ENCODE assay signal across 8 cellular contexts in genomic region chr7:5822742-5823503, GRCh38. TPM values are rescaled to one million over a fixed set of nuclear protein-coding genes. Genes with fewer than 3 reads are reported as not detected.
DNase-seq lines count a peak whose midpoint lies in the region; ATAC-seq and TF ChIP-seq lines count a peak whose summit lies in the region.

No MANE protein-coding gene starts in this region.

- H3K27me3 ChIP-seq in adrenal gland (no peaks in the 10 kb centered on the region), heart right ventricle (no peaks in the 10 kb centered on the region), upper lobe of left lung (no peaks in the 10 kb centered on the region)

- intact Hi-C loops in adrenal gland (cut with DNase I) (no loop called here), heart right ventricle (cut with DNase I) (no loop called here), posterior cingulate gyrus (cut with DNase I) (no loop called here)

- H3K36me3 ChIP-seq in adrenal gland (replicated peaks in 1 of 2) (no peaks in the 10 kb centered on the region), heart right ventricle (no peaks in the 10 kb centered on the region), upper lobe of left lung (no peaks in the 10 kb centered on the region)

- DNase-seq in NCI-H1417 treated with DMSO at 0.1 percent for 48 hours (lab: John Stamatoyannopoulos, UW) (peak; percentile 87), SW 1271 (lab: John Stamatoyannopoulos, UW) (peak; percentile 90 to 96), adrenal gland (peak; percentile 96 to 98 (median 98)), heart right ventricle (peak; percentile 94 to 96), posterior cingulate gyrus (peak; percentile 94 to 99 (median 97)), upper lobe of left lung (peak; percentile 94 to 99)

- H3K4me3 ChIP-seq in GM12875 (ENCODE audit: low read depth, low read length) (peak overlapping the region; percentile 76), adrenal gland (peak overlapping the region in 3 of 4 donors; percentile 62 to 73 (median 62)), heart right ventricle (peak overlapping the region; percentile 29 to 78 (median 66)), upper lobe of left lung (peak overlapping the region; percentile 21 to 81 (median 62))

- TF ChIP-seq POLR2A in adrenal gland (IDR thresholded peaks at IDR 0.05) = peak in 1 of 2 donors; percentile 61
- TF ChIP-seq POLR2A in upper lobe of left lung (IDR thresholded peaks at IDR 0.05) = peak in 2 of 4 donors; percentile 44 to 69

- peak overlapping the region in 4 of 5 donors; percentile 76 to 90 (median 82) for H3K27ac ChIP-seq in adrenal gland
- H3K27ac ChIP-seq in heart right ventricle = peak overlapping the region in 9 of 10 donors; percentile 36 to 93 (median 81)
- peak overlapping the region; percentile 76 to 85 (median 84) for H3K27ac ChIP-seq in upper lobe of left lung

- peak in 1 of 4 donors; percentile 37 for TF ChIP-seq EP300 in upper lobe of left lung (IDR thresholded peaks at IDR 0.05)

- no peaks in the 10 kb centered on the region for H3K9me3 ChIP-seq in adrenal gland (replicated peaks in 1 of 3)
- H3K9me3 ChIP-seq in heart right ventricle = no peaks in the 10 kb centered on the region
- no peaks in the 10 kb centered on the region for H3K9me3 ChIP-seq in upper lobe of left lung

- TF ChIP-seq CTCF in GM12875 (IDR thresholded peaks at IDR 0.05; ENCODE audit: borderline replicate concordance, insufficient read depth, low read depth, low read length) = 0 out of 2 replicates have a peak, but pooled peaks have one; percentile 15
- TF ChIP-seq CTCF in adrenal gland (IDR thresholded peaks at IDR 0.05) = peak in 4 of 6 experiments; percentile 15 to 64 (median 40)
- TF ChIP-seq CTCF in heart right ventricle (IDR thresholded peaks at IDR 0.05) = peak in 4 of 9 donors; percentile 25 to 39 (median 26)
- peak in 5 of 6 experiments; percentile 19 to 71 (median 47) for TF ChIP-seq CTCF in upper lobe of left lung (IDR thresholded peaks at IDR 0.05)

- H3K4me1 ChIP-seq in adrenal gland (replicated peaks in 1 of 2) (peaks cover 7 to 10% of the 10 kb centered on the region in 2 donors), heart right ventricle (peaks cover 0 to 18% (median 6%) of the 10 kb centered on the region in 9 donors), upper lobe of left lung (peaks cover 6 to 15% (median 11%) of the 10 kb centered on the region in 4 donors)

- ATAC-seq in HG02798 (IDR thresholded peaks at IDR 0.05; ENCODE audit: poor library complexity, unreplicated experiment) = peak; percentile 100
- peak; percentile 99 to 100 (median 100) for ATAC-seq in heart right ventricle
- ATAC-seq in upper lobe of left lung (ENCODE audit: low FRiP score in 2 of 2) = peak; percentile 99 to 100

- WGBS in adrenal gland, 4 donors = 0 to 1% (median 1%) methylated on average over 17 to 39 of the region's 39 CpGs
- WGBS in heart right ventricle, 2 donors = 1 to 2% methylated on average over 39 of the region's 39 CpGs
- 0 to 1% methylated on average over 11 to 15 of the region's 39 CpGs for WGBS in upper lobe of left lung, 2 donors

RNA-seq across cellular contexts. Expression of gene RNF216, which starts 41.5 kb away (rescaled TPM):
- total RNA-seq in adrenal gland (10 to 100 TPM; 13.7 to 35.7 (median 28.0) TPM), heart right ventricle (10 to 100 TPM; 21.1 to 31.5 (median 26.3) TPM), upper lobe of left lung (10 to 100 TPM; 27.0 to 58.7 (median 37.3) TPM)
- polyA plus RNA-seq in adrenal gland (10 to 100 TPM; 13.6 to 19.6 (median 14.6) TPM), heart right ventricle (10 to 100 TPM; 12.8 to 13.5 TPM)

RNA-seq across cellular contexts. Expression of gene OCM, which starts 57.7 kb away (rescaled TPM):
- not detected for total RNA-seq in adrenal gland
- under 1 TPM; 0.26 to 0.80 (median 0.64) TPM for polyA plus RNA-seq in adrenal gland
- not detected for total RNA-seq in heart right ventricle
- not detected for polyA plus RNA-seq in heart right ventricle
- total RNA-seq in upper lobe of left lung = not detected

Comparison
In these comparisons a context has a peak if more than half of its experiments do, and no peak if none do; other contexts are left out.
1. Peak in every context shown above with its lines: DNase-seq, ATAC-seq, H3K4me3 ChIP-seq and H3K27ac ChIP-seq.